In genomic region chr4:76950052-76950845, GRCh38 we compare ENCODE assay signal across 8 cellular contexts. TPM values are rescaled to one million over a fixed set of nuclear protein-coding genes. Genes with fewer than 3 reads are reported as not detected.
DNase-seq lines count a peak whose midpoint lies in the region; ATAC-seq and TF ChIP-seq lines count a peak whose summit lies in the region.

No MANE protein-coding gene starts in this region.

- H3K27ac Mint-ChIP-seq in CD14-positive monocyte, result peak overlapping the region in 3 of 7 donors; percentile 24 to 76 (median 63)

- H3K4me3 ChIP-seq in astrocyte of the cerebellum (ENCODE audit: low read depth, low read length) (peak overlapping the region; percentile 97), retinal pigment epithelial cell (ENCODE audit: low read length) (peak overlapping the region; percentile 84)

- peaks cover 21% of the 10 kb centered on the region for H3K4me1 Mint-ChIP-seq in CD14-positive monocyte

- H3K9me3 Mint-ChIP-seq in CD14-positive monocyte, result no peaks in the 10 kb centered on the region

- H3K4me3 Mint-ChIP-seq in CD14-positive monocyte, result peak overlapping the region; percentile 87 to 95

- intact Hi-C loops in CD14-positive monocyte (cut with micrococcal nuclease), result no loop called here

- H3K27me3 Mint-ChIP-seq in CD14-positive monocyte (ENCODE audit: low read depth in 3 of 3), result peaks cover 13 to 40% (median 21%) of the 10 kb centered on the region in 3 donors

- TF ChIP-seq CTCF in CD14-positive monocyte (IDR thresholded peaks at IDR 0.05) (no peak), astrocyte of the cerebellum (IDR thresholded peaks at IDR 0.05; ENCODE audit: low read depth, low read length, missing control alignments) (no peak), retinal pigment epithelial cell (conservative IDR thresholded peaks at IDR 0.05; ENCODE audit: low read depth, low read length) (peak; percentile 16)

- ATAC-seq in GM19328 (IDR thresholded peaks at IDR 0.05; ENCODE audit: unreplicated experiment), result peak; percentile 18
- ATAC-seq in HG03460 (IDR thresholded peaks at IDR 0.05; ENCODE audit: unreplicated experiment), result peak; percentile 30
- no peak for ATAC-seq in HG03520 (IDR thresholded peaks at IDR 0.05; ENCODE audit: unreplicated experiment)

- DNase-seq in CD14-positive monocyte (ENCODE audit: low spot score), result no peak
- peak; percentile 32 for DNase-seq in T-helper 22 cell (ENCODE audit: low read depth)
- no peak for DNase-seq in astrocyte of the cerebellum (ENCODE audit: low read depth)
- peak; percentile 23 to 50 for DNase-seq in hippocampal formation (lab: John Stamatoyannopoulos, UW)
- DNase-seq in retinal pigment epithelial cell (ENCODE audit: low read depth), result no peak

- in situ Hi-C loops in astrocyte of the cerebellum (cut with HindIII; ENCODE audit: low sequenced_read_pairs), result loop anchor here (25.0 kb wide), 1 partner anchor 413 kb away; no protein-coding TSS in a partner anchor

- H3K36me3 Mint-ChIP-seq in CD14-positive monocyte, result no peaks in the 10 kb centered on the region

RNA-seq across cellular contexts. Expression of gene SEPTIN11, which starts 0.7 kb away (rescaled TPM):
- 10 to 100 TPM in 1 of 2 donors, 1 to 10 TPM in 1; 8.8 to 14.8 TPM for polyA plus RNA-seq in CD14-positive monocyte

RNA-seq across cellular contexts. Expression of gene SOWAHB, which starts 52.3 kb away (rescaled TPM):
- not detected for polyA plus RNA-seq in CD14-positive monocyte

Comparison
In these comparisons a context has a peak if more than half of its experiments do, and no peak if none do; other contexts are left out.
1. DNase-seq: peak in T-helper 22 cell (single experiment) and hippocampal formation (2 of 2); none in CD14-positive monocyte (single experiment), astrocyte of the cerebellum (single experiment) and retinal pigment epithelial cell (single experiment).